8 cellular contexts compared by ENCODE assay signal in genomic region chr4:166091914-166092510, GRCh38.
A peak's percentile ranks its signal among the peaks of the same experiment; 100 is the strongest.
DNase-seq lines count a peak whose midpoint lies in the region; ATAC-seq, FAIRE-seq and TF ChIP-seq lines count a peak whose summit lies in the region.

No MANE protein-coding gene starts in this region.

- no peaks in the 10 kb centered on the region for H3K36me3 Mint-ChIP-seq in activated naive CD8-positive, alpha-beta T cell treated with anti-CD3 and anti-CD28 coated beads, Interleukin-2, amount 50 U/mL, for 24 hours (ENCODE audit: low read depth)

- H3K4me3 Mint-ChIP-seq in activated naive CD8-positive, alpha-beta T cell treated with anti-CD3 and anti-CD28 coated beads, Interleukin-2, amount 50 U/mL, for 24 hours = no peak overlapping the region

- RAD21 ChIA-PET in GM12878 (lab: Charles Lee; ENCODE audit: unreplicated experiment) = interaction anchor here (0.9 to 2.2 kb wide), 10 partner anchors 23 to 599 kb away, joined by 3 to 26 read pairs (median 6); no protein-coding TSS in a partner anchor

- intact Hi-C loops in GM12878 (cut with micrococcal nuclease; ENCODE audit: unreplicated experiment) = loop anchor here (1.0 to 5.0 kb wide), 4 partner anchors 51 to 599 kb away; no protein-coding TSS in a partner anchor
- intact Hi-C loops in left lung (cut with DNase I) = loop anchor here (5.0 to 10.0 kb wide), 3 partner anchors 235 to 557 kb away; no protein-coding TSS in a partner anchor

- POLR2A ChIA-PET in GM12878 (lab: Charles Lee) = no interaction called here

- no peaks in the 10 kb centered on the region for H3K4me1 Mint-ChIP-seq in activated naive CD8-positive, alpha-beta T cell treated with anti-CD3 and anti-CD28 coated beads, Interleukin-2, amount 50 U/mL, for 24 hours

- H3K4me3 ChIP-seq in AG09309 (ENCODE audit: control insufficient read depth, low read depth, low read length) = no peak overlapping the region
- no peak overlapping the region for H3K4me3 ChIP-seq in GM12878
- no peak overlapping the region for H3K4me3 ChIP-seq in left lung

- H3K27me3 ChIP-seq in GM12878 (replicated peaks in 1 of 2; ENCODE audit: control insufficient read depth in 2 of 2, insufficient read depth in 2 of 2, low read length in 1 of 2) = no peaks in the 10 kb centered on the region
- no peaks in the 10 kb centered on the region for H3K27me3 ChIP-seq in left lung

- H3K9me3 Mint-ChIP-seq in activated naive CD8-positive, alpha-beta T cell treated with anti-CD3 and anti-CD28 coated beads, Interleukin-2, amount 50 U/mL, for 24 hours = no peaks in the 10 kb centered on the region

- H3K9me3 ChIP-seq in GM12878 (replicated peaks; ENCODE audit: control insufficient read depth, insufficient read depth, low read length) (no peaks in the 10 kb centered on the region), left lung (no peaks in the 10 kb centered on the region)

- no peak for FAIRE-seq in GM12878 (lab: Jason Lieb, UNC)

- TF ChIP-seq RAD21 in GM12878 (IDR thresholded peaks at IDR 0.05; ENCODE audit: insufficient read depth, low read depth, low read length) = peak; percentile 71

- no peak overlapping the region for H3K27ac ChIP-seq in GM12878 (ENCODE audit: control insufficient read depth, insufficient read depth)
- H3K27ac ChIP-seq in left lung = no peak overlapping the region

- peak; percentile 69 for ATAC-seq in GM18505 (IDR thresholded peaks at IDR 0.05; ENCODE audit: unreplicated experiment)
- peak; percentile 70 for ATAC-seq in HG03039 (IDR thresholded peaks at IDR 0.05; ENCODE audit: unreplicated experiment)
- peak; percentile 78 for ATAC-seq in GM12878
- ATAC-seq in left lung = peak; percentile 65
- no peak for ATAC-seq in activated naive CD8-positive, alpha-beta T cell treated with anti-CD3 and anti-CD28 coated beads, Interleukin-2, amount 50 U/mL, for 24 hours

- DNase-seq in AG09309 (ENCODE audit: low read depth) (peak; percentile 1), NCI-H2081 treated with DMSO at 0.1 percent for 48 hours (lab: John Stamatoyannopoulos, UW) (peak; percentile 30), GM12878 (ENCODE audit: low read depth, low spot score) (no peak), left lung (no peak)
- no peak for DNase-seq in activated naive CD8-positive, alpha-beta T cell treated with anti-CD3 and anti-CD28 coated beads, Interleukin-2, amount 50 U/mL, for 24 hours
- DNase-seq in stimulated activated CD4-positive, alpha-beta T cell treated with anti-CD3 and anti-CD28 coated beads, Interleukin-4, amount 100 ng/mL, for 24 hours = no peak

- no peaks in the 10 kb centered on the region for H3K27me3 Mint-ChIP-seq in activated naive CD8-positive, alpha-beta T cell treated with anti-CD3 and anti-CD28 coated beads, Interleukin-2, amount 50 U/mL, for 24 hours

- WGBS in GM12878 (ENCODE audit: insufficient coverage, insufficient replicate concordance, low lambda C conversion rate, missing lambda C conversion rate) = 0% methylated on average over 2 of the region's 2 CpGs

- H3K9ac ChIP-seq in GM12878 (ENCODE audit: control insufficient read depth, insufficient read depth, low read length) = no peak overlapping the region

- H2AFZ ChIP-seq in GM12878 (ENCODE audit: control insufficient read depth, low read depth, low read length) = no peak overlapping the region

- H3K36me3 ChIP-seq in GM12878 (ENCODE audit: control insufficient read depth in 2 of 2, insufficient read depth in 2 of 2, low read length in 1 of 2) = no peaks in the 10 kb centered on the region
- no peaks in the 10 kb centered on the region for H3K36me3 ChIP-seq in left lung

- H3K4me1 ChIP-seq in GM12878 (ENCODE audit: control insufficient read depth, insufficient read depth, low read length) = no peaks in the 10 kb centered on the region
- H3K4me1 ChIP-seq in left lung = no peaks in the 10 kb centered on the region

- H4K20me1 ChIP-seq in GM12878 (ENCODE audit: control insufficient read depth, insufficient read depth) = no peaks in the 10 kb centered on the region

- TF ChIP-seq POLR2A in GM18505 (IDR thresholded peaks at IDR 0.05; ENCODE audit: borderline replicate concordance, extremely low read depth, insufficient read depth, insufficient read length) (no peak), GM12878 (IDR thresholded peaks at IDR 0.05; ENCODE audit: low read depth, low read length) (no peak)

- CTCF ChIA-PET in GM12878 (lab: Yijun Ruan, JAX) = interaction anchor here (0.5 to 2.2 kb wide), 19 partner anchors 13 to 961 kb away, joined by 3 to 34 read pairs (median 4); no protein-coding TSS in a partner anchor

- peak; percentile 65 for TF ChIP-seq CTCF in AG09309 (IDR thresholded peaks at IDR 0.05; ENCODE audit: control insufficient read depth, insufficient read depth, low read depth, low read length, missing control alignments)
- peak; percentile 57 to 64 (median 63); a peak in 5 of 6 replicates for TF ChIP-seq CTCF in GM12878 (IDR thresholded peaks at IDR 0.05 in 2 of 3, conservative IDR thresholded peaks at IDR 0.05 in 1 of 3; ENCODE audit: control insufficient read depth in 2 of 3, extremely low read depth in 1 of 3, insufficient read depth in 1 of 3, low read depth in 3 of 3, low read length in 3 of 3)
- TF ChIP-seq CTCF in left lung (IDR thresholded peaks at IDR 0.05) = peak; percentile 46 to 50

- no peak overlapping the region for H3K4me2 ChIP-seq in GM12878 (ENCODE audit: control insufficient read depth, insufficient read depth)

- H3K27ac Mint-ChIP-seq in activated naive CD8-positive, alpha-beta T cell treated with anti-CD3 and anti-CD28 coated beads, Interleukin-2, amount 50 U/mL, for 24 hours = no peak overlapping the region

- TF ChIP-seq EP300 in GM12878 (IDR thresholded peaks at IDR 0.05; ENCODE audit: borderline replicate concordance in 1 of 2, control insufficient read depth in 1 of 2, low read depth in 2 of 2, low read length in 2 of 2) = no peak

- BruUV-seq in GM12878 (replicated peaks; lab: Mats Ljungman, UMichigan) = no TSS peak

- H3K79me2 ChIP-seq in GM12878 (ENCODE audit: control insufficient read depth, insufficient read depth, low read length) = no peaks in the 10 kb centered on the region

- SMC1A ChIA-PET in GM12878 (lab: Charles Lee; ENCODE audit: uncharacterized antibody, unreplicated experiment) = interaction anchor here (1.0 to 2.2 kb wide), 13 partner anchors 13 to 598 kb away, joined by 3 to 28 read pairs (median 4); no protein-coding TSS in a partner anchor

- in situ Hi-C loops in GM12878 (cut with MboI) = loop anchor here (5.0 to 25.0 kb wide), 2 partner anchors 555 to 955 kb away; no protein-coding TSS in a partner anchor

TF ChIP-seq in GM12878, 131 proteins besides CTCF, POLR2A, EP300 and RAD21 (continues in another document):
- TF ChIP-seq RELB (IDR thresholded peaks at IDR 0.05; ENCODE audit: low read depth) (no peak), NBN (IDR thresholded peaks at IDR 0.05) (no peak), BCLAF1 (IDR thresholded peaks at IDR 0.05) (no peak), RFX5 (IDR thresholded peaks at IDR 0.05; ENCODE audit: low read depth, low read length) (no peak)

Comparison
In these comparisons a context has a peak if more than half of its experiments do, and no peak if none do; other contexts are left out.
1. DNase-seq: peak in AG09309 (single experiment) and NCI-H2081 treated with DMSO at 0.1 percent for 48 hours (single experiment); none in GM12878 (single experiment), left lung (0 of 2), activated naive CD8-positive, alpha-beta T cell treated with anti-CD3 and anti-CD28 coated beads, Interleukin-2, amount 50 U/mL, for 24 hours (single experiment) and stimulated activated CD4-positive, alpha-beta T cell treated with anti-CD3 and anti-CD28 coated beads, Interleukin-4, amount 100 ng/mL, for 24 hours (single experiment).
2. Peak in every context shown above with its lines, with median percentiles within 50 percentile points of each other: CTCF ChIP-seq.